ENCODE assay signal across 11 cellular contexts in genomic region chr11:89675383-89675782, GRCh38. TPM values are rescaled to one million over a fixed set of nuclear protein-coding genes. Genes with fewer than 3 reads are reported as not detected.
DNase-seq lines count a peak whose midpoint lies in the region; TF ChIP-seq lines count a peak whose summit lies in the region.
"Not testable (repeated sequence)": the region's sequence is repeated elsewhere in the genome, so short reads cannot be mapped to it uniquely, and the experiment has no call there.
"Had no signal": no experiment of that assay in that cellular context is flagged by ENCODE, and none has a peak within 500 bp of the region (broad histone marks: within the 10 kb centered on the region; RNA-seq: fewer than 3 reads in every experiment).

No MANE protein-coding gene starts in this region.

- H3K4me1 ChIP-seq in H9 (ENCODE audit: insufficient read depth, low read length); mesendoderm (ENCODE audit: control insufficient read depth, low read depth, low read length): not testable (repeated sequence)

- H3K36me3 ChIP-seq in mesendoderm (ENCODE audit: control insufficient read depth, insufficient read depth, low read length) = not testable (repeated sequence)

- in situ Hi-C loops in SK-MEL-5 (cut with HindIII; ENCODE audit: low pct_unique_long_range_greater_than_20kb, low sequenced_read_pairs) = not testable (repeated sequence)

- not testable (repeated sequence) for H3K27me3 ChIP-seq in H9 (ENCODE audit: insufficient read depth, low read length); mesendoderm (ENCODE audit: insufficient read depth, low read length, poor library complexity)

- not testable (repeated sequence) for H2BK12ac ChIP-seq in H9 (ENCODE audit: insufficient read length, low read depth, low read length)

- H3K27ac Mint-ChIP-seq in H9, brain: not testable (repeated sequence)

- H3K27ac ChIP-seq in H9 (ENCODE audit: insufficient read length, low read depth, low read length); mesendoderm (ENCODE audit: low read depth, low read length): not testable (repeated sequence)

- H4K8ac ChIP-seq in H9 (replicated peaks; ENCODE audit: insufficient read length, low read depth, low read length); mesendoderm (ENCODE audit: low read depth, low read length): not testable (repeated sequence)

- not testable (repeated sequence) for H2AFZ ChIP-seq in H9 (ENCODE audit: low read length)

- not testable (repeated sequence) for H3K79me2 ChIP-seq in H9 (ENCODE audit: insufficient read depth, low read length); mesendoderm (ENCODE audit: control insufficient read depth, insufficient read depth, low read length)

- not testable (repeated sequence) for H3K79me1 ChIP-seq in H9 (ENCODE audit: insufficient read depth, low read depth, low read length, poor library complexity, severe bottlenecking); mesendoderm (ENCODE audit: low read length)

- H2BK20ac ChIP-seq in H9 (ENCODE audit: low read depth, low read length, poor library complexity, severe bottlenecking) = not testable (repeated sequence)

- not testable (repeated sequence) for H3K4me3 ChIP-seq in NB4 (ENCODE audit: low read depth, low read length); fibroblast of pulmonary artery (replicated peaks; ENCODE audit: low read depth, low read length); mesendoderm (ENCODE audit: low read length)

- H3K9me3 Mint-ChIP-seq in H9, brain: not testable (repeated sequence)

- not testable (repeated sequence) for H2BK120ac ChIP-seq in H9 (ENCODE audit: low read depth, low read length, poor library complexity, severe bottlenecking); mesendoderm (ENCODE audit: low read depth, low read length)

- DNase-seq in Ammon's horn (ENCODE audit: low spot score) (peak; percentile 15), NB4 (ENCODE audit: low read depth) (peak; percentile 15), SK-MEL-5 (ENCODE audit: low read depth, low spot score) (peak; percentile 23), fibroblast of pulmonary artery (ENCODE audit: low read depth) (peak; percentile 8), mesendoderm (peak; percentile 2), superior temporal gyrus (ENCODE audit: extremely low spot score) (peak; percentile 75)
- not testable (repeated sequence) for DNase-seq in H9

- H3T11ph ChIP-seq in H9 (ENCODE audit: low read length) = not testable (repeated sequence)

- not testable (repeated sequence) for H2BK15ac ChIP-seq in H9 (ENCODE audit: low read depth, low read length); mesendoderm (replicated peaks; ENCODE audit: low read depth)

- H3K56ac ChIP-seq in H9 (ENCODE audit: insufficient read length, low read depth, low read length); mesendoderm (ENCODE audit: low read length): not testable (repeated sequence)

- H3K27me3 Mint-ChIP-seq in H9 (ENCODE audit: low read depth); brain: not testable (repeated sequence)

- H3K14ac ChIP-seq in H9 (ENCODE audit: insufficient read depth, low read length) = not testable (repeated sequence)

- not testable (repeated sequence) for H3K4me3 Mint-ChIP-seq in H9, brain

- not testable (repeated sequence) for H3K9ac ChIP-seq in H9 (ENCODE audit: extremely low read depth, insufficient read length, low read length); mesendoderm (ENCODE audit: low read length)

- H3K36me3 Mint-ChIP-seq in H9 (ENCODE audit: insufficient read depth in 1 of 3, low read depth in 3 of 3); brain: not testable (repeated sequence)

- TF ChIP-seq POLR2A in NB4 (IDR thresholded peaks at IDR 0.05; ENCODE audit: extremely low read depth, insufficient read length) = not testable (repeated sequence)

- not testable (repeated sequence) for H3K18ac ChIP-seq in H9 (ENCODE audit: insufficient read length, low read depth, low read length); mesendoderm (ENCODE audit: low read length)

- H4K5ac ChIP-seq in H9 (ENCODE audit: insufficient read length, low read depth, low read length); mesendoderm (ENCODE audit: low read length): not testable (repeated sequence)

- not testable (repeated sequence) for H3K4me1 Mint-ChIP-seq in H9, brain

- H3K4me2 ChIP-seq in H9 (ENCODE audit: insufficient read depth, insufficient read length, low read length); mesendoderm (ENCODE audit: low read length): not testable (repeated sequence)

- no CpG with 5 or more reads among the region's 2 CpGs for WGBS in H9 (ENCODE audit: extremely low coverage, insufficient read length, low lambda C conversion rate)
- no CpG with 5 or more reads among the region's 2 CpGs for WGBS in mesendoderm (ENCODE audit: extremely low coverage, insufficient coverage, low lambda C conversion rate)

- H2AK5ac ChIP-seq in H9 (ENCODE audit: insufficient read length, low read length); mesendoderm (ENCODE audit: low read length): not testable (repeated sequence)

- H4K91ac ChIP-seq in H9 (ENCODE audit: insufficient read length, low read depth, low read length) = not testable (repeated sequence)

- peak; percentile 49 for TF ChIP-seq CTCF in H9 (conservative IDR thresholded peaks at IDR 0.05)
- TF ChIP-seq CTCF in NB4 (IDR thresholded peaks at IDR 0.05; ENCODE audit: low read depth, low read length) = peak; percentile 15
- TF ChIP-seq CTCF in brain (conservative IDR thresholded peaks at IDR 0.05) = peak; percentile 52 to 61
- peak; percentile 8 for TF ChIP-seq CTCF in fibroblast of pulmonary artery (IDR thresholded peaks at IDR 0.05; ENCODE audit: low read length, missing control alignments)

- not testable (repeated sequence) for H3K4ac ChIP-seq in H9 (ENCODE audit: low read depth, low read length); mesendoderm (ENCODE audit: low read depth, low read length)

- H3K23me2 ChIP-seq in H9 (ENCODE audit: insufficient read length, low read depth, low read length, poor library complexity, severe bottlenecking) = not testable (repeated sequence)

- not testable (repeated sequence) for H4K20me1 ChIP-seq in H9 (ENCODE audit: control insufficient read depth, insufficient read depth, insufficient read length)

- not testable (repeated sequence) for H3K9me3 ChIP-seq in H9 (ENCODE audit: control insufficient read depth, low read depth, low read length)

- H3K23ac ChIP-seq in H9 (ENCODE audit: insufficient read length, low read depth, low read length); mesendoderm (ENCODE audit: low read length): not testable (repeated sequence)

- not testable (repeated sequence) for H2BK5ac ChIP-seq in H9 (ENCODE audit: insufficient read length, low read length); mesendoderm (ENCODE audit: low read length)

RNA-seq across cellular contexts. Expression of gene TRIM77, which starts 34.7 kb away (rescaled TPM):
- total RNA-seq in H9 (2021) = not detected in 2 replicates
- not detected in 2 replicates for total RNA-seq in SK-MEL-5 (2014; rRNA removed; shearing (Covaris generic))
- not detected in 2 replicates for polyA plus RNA-seq in SK-MEL-5 (2015; cell fraction: cytosol; rRNA removed)
- polyA plus RNA-seq in SK-MEL-5 (2015; cell fraction: nucleus; rRNA removed) = not detected in 2 replicates
- polyA plus RNA-seq in brain (ENCODE audit: insufficient read depth, low read depth, low replicate concordance) = not detected
- polyA plus RNA-seq in mesendoderm (2013, experiment 1 of 2) = not detected
- polyA plus RNA-seq in mesendoderm (2013, experiment 2 of 2) = not detected
- total RNA-seq: right cardiac atrium, upper lobe of left lung had no signal
- polyA plus RNA-seq: esophagus, right cardiac atrium had no signal
